ENCODE assay signal across 23 cellular contexts in the genomic region with DNA sequence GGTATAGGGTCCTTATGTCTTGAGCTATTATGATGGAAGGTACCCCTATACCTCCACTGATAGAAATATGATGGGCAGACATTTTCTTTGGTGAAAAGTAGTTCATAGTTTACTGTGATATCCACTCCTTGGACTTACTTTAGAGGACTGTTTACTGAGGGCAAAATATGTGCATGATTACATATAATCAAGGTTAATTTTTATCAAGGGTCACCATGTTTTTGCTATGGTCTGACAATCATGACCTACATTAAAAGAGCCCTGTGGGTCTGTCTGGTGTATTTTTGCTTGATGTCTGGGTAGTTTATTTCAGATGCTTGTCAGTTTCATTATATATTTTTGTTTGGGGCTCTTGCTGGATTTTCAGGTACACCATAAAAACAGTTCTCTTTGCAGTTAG.
"Had no signal": no experiment of that assay in that cellular context is flagged by ENCODE, and none has a peak within 500 bp of the region (broad histone marks: within the 10 kb centered on the region; RNA-seq: fewer than 3 reads in every experiment).

No MANE protein-coding gene starts in this region.

- H3K36me3 ChIP-seq: right lobe of liver, thyroid gland had no signal

- H3K27me3 Mint-ChIP-seq: activated naive CD8-positive, alpha-beta T cell; natural killer cell treated with Interleukin-12 subunit alpha and Interleukin-12 subunit beta and Interleukin-15 and Interleukin-18, amount 100 ng/mL, for 72 hours; stimulated activated naive CD8-positive, alpha-beta T cell treated with anti-CD3 and anti-CD28 coated beads, Interleukin-15, Interleukin-2, amounts not matched to agents 100 ng/mL and 50 ng/mL, for 24 hours; T-helper 17 cell had no signal

- H3K27ac ChIP-seq: coronary artery, left ventricle myocardium inferior, parathyroid adenoma, right lobe of liver, skin epidermis, thyroid gland had no signal

- ATAC-seq: activated T-cell treated with anti-CD3 and anti-CD28 coated beads, Interleukin-2, amount 50 U/mL, for 4 hours; natural killer cell treated with Interleukin-12 subunit alpha and Interleukin-12 subunit beta and Interleukin-15 and Interleukin-18, amount 100 ng/mL, for 72 hours; right lobe of liver; T-helper 17 cell had no signal

- H3K4me1 ChIP-seq: parathyroid adenoma had no signal

- H3K9me3 Mint-ChIP-seq: activated T-cell treated with anti-CD3 and anti-CD28 coated beads, Interleukin-2, amount 50 U/mL, for 4 hours; activated T-helper 2 cell treated with anti-CD3 and anti-CD28 coated beads, Interferon-gamma antibody, Interleukin-2, Interleukin-4, amounts not matched to agents 10 μg/mL and 5 μg/mL and 100 μg/mL, durations not matched to agents 14 hours and 24 hours and 36 hours; natural killer cell treated with Interleukin-12 subunit alpha and Interleukin-12 subunit beta and Interleukin-15 and Interleukin-18, amount 100 ng/mL, for 72 hours; stimulated activated naive CD8-positive, alpha-beta T cell treated with anti-CD3 and anti-CD28 coated beads, Interleukin-15, Interleukin-2, amounts not matched to agents 100 ng/mL and 50 ng/mL, for 24 hours had no signal

- H3K4me3 ChIP-seq: coronary artery, left ventricle myocardium inferior, right lobe of liver, skin epidermis, thyroid gland had no signal

- H2AFZ ChIP-seq: parathyroid adenoma had no signal

- H3K9me3 ChIP-seq: left ventricle myocardium inferior, right lobe of liver, thyroid gland had no signal

- DNase-seq: activated CD4-positive, alpha-beta T cell treated with anti-CD3 and anti-CD28 coated beads for 4 hours; activated CD4-positive, alpha-beta T cell treated with anti-CD3 and anti-CD28 coated beads, Interleukin-2, amount 50 U/mL, for 48 hours; activated CD4-positive, CD25-positive, alpha-beta regulatory T cell; activated CD8-positive, alpha-beta memory T cell treated with anti-CD3 and anti-CD28 coated beads, Interleukin-2, amount 50 U/mL, for 48 hours; activated naive CD4-positive, alpha-beta T cell; activated T-cell treated with anti-CD3 and anti-CD28 coated beads, Interleukin-2, amount 50 U/mL, for 4 hours; foreskin fibroblast; kidney; left ventricle myocardium inferior; mammary epithelial cell; midbrain; right lobe of liver; stimulated activated CD4-positive, alpha-beta T cell treated with anti-CD3 and anti-CD28 coated beads, Interleukin-1b, Interleukin-23, amount 100 ng/mL, for 48 hours; substantia nigra; T-helper 17 cell; thyroid gland had no signal

- H3K79me2 ChIP-seq: parathyroid adenoma had no signal

- H3K27me3 ChIP-seq: right lobe of liver, thyroid gland had no signal

- H3K9ac ChIP-seq: parathyroid adenoma had no signal

- H3K27ac Mint-ChIP-seq: activated naive CD8-positive, alpha-beta T cell; activated T-helper 2 cell treated with anti-CD3 and anti-CD28 coated beads, Interferon-gamma antibody, Interleukin-2, Interleukin-4, amounts not matched to agents 10 μg/mL and 5 μg/mL and 100 μg/mL, durations not matched to agents 14 hours and 24 hours and 36 hours; stimulated activated naive CD8-positive, alpha-beta T cell treated with anti-CD3 and anti-CD28 coated beads, Interleukin-15, Interleukin-2, amounts not matched to agents 100 ng/mL and 50 ng/mL, for 24 hours; T-helper 17 cell had no signal

- H3K4me3 Mint-ChIP-seq: activated naive CD8-positive, alpha-beta T cell; activated T-cell treated with anti-CD3 and anti-CD28 coated beads, Interleukin-2, amount 50 U/mL, for 4 hours; natural killer cell treated with Interleukin-12 subunit alpha and Interleukin-12 subunit beta and Interleukin-15 and Interleukin-18, amount 100 ng/mL, for 72 hours; stimulated activated naive CD8-positive, alpha-beta T cell treated with anti-CD3 and anti-CD28 coated beads, Interleukin-15, Interleukin-2, amounts not matched to agents 100 ng/mL and 50 ng/mL, for 24 hours; T-helper 17 cell had no signal
